1 cellular context compared by ENCODE assay signal in genomic region chr14:30541318-30541717, GRCh38.
TF ChIP-seq lines count a peak whose summit lies in the region.

No MANE protein-coding gene starts in this region.

TF ChIP-seq in HepG2, 621 proteins besides CTCF, POLR2A, EP300 and RAD21 (continued from another document):
- TF ChIP-seq, protein P1, sequence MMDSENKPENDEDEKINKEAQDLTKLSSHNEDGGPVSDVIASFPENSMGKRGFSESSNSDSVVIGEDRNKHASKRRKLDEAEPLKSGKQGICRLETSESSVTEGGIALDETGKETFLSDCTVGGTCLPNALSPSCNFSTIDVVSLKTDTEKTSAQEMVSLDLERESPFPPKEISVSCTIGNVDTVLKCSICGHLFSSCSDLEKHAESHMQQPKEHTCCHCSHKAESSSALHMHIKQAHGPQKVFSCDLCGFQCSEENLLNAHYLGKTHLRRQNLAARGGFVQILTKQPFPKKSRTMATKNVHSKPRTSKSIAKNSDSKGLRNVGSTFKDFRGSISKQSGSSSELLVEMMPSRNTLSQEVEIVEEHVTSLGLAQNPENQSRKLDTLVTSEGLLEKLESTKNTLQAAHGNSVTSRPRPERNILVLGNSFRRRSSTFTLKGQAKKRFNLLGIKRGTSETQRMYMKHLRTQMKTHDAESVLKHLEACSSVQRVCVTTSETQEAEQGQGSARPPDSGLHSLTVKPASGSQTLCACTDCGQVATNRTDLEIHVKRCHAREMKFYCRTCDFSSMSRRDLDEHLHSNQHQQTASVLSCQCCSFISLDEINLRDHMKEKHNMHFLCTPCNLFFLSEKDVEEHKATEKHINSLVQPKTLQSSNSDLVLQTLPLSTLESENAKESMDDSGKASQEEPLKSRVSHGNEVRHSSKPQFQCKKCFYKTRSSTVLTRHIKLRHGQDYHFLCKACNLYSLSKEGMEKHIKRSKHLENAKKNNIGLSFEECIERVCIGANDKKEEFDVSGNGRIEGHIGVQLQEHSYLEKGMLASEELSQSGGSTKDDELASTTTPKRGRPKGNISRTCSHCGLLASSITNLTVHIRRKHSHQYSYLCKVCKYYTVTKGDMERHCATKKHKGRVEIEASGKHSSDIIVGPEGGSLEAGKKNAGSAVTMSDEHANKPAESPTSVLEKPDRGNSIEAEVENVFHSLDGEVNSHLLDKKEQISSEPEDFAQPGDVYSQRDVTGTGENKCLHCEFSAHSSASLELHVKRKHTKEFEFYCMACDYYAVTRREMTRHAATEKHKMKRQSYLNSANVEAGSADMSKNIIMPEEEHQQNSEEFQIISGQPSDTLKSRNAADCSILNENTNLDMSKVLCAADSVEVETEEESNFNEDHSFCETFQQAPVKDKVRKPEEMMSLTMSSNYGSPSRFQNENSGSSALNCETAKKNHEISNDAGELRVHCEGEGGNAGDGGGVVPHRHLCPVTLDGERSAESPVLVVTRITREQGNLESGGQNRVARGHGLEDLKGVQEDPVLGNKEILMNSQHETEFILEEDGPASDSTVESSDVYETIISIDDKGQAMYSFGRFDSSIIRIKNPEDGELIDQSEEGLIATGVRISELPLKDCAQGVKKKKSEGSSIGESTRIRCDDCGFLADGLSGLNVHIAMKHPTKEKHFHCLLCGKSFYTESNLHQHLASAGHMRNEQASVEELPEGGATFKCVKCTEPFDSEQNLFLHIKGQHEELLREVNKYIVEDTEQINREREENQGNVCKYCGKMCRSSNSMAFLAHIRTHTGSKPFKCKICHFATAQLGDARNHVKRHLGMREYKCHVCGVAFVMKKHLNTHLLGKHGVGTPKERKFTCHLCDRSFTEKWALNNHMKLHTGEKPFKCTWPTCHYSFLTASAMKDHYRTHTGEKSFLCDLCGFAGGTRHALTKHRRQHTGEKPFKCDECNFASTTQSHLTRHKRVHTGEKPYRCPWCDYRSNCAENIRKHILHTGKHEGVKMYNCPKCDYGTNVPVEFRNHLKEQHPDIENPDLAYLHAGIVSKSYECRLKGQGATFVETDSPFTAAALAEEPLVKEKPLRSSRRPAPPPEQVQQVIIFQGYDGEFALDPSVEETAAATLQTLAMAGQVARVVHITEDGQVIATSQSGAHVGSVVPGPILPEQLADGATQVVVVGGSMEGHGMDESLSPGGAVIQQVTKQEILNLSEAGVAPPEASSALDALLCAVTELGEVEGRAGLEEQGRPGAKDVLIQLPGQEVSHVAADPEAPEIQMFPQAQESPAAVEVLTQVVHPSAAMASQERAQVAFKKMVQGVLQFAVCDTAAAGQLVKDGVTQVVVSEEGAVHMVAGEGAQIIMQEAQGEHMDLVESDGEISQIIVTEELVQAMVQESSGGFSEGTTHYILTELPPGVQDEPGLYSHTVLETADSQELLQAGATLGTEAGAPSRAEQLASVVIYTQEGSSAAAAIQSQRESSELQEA (CRISPR knock-in tag; IDR thresholded peaks at IDR 0.05; ENCODE audit: not compliant biosample characterization), result no peak
- TF ChIP-seq REL (CRISPR knock-in tag; conservative IDR thresholded peaks at IDR 0.05), result no peak
- TF ChIP-seq, protein P2, sequence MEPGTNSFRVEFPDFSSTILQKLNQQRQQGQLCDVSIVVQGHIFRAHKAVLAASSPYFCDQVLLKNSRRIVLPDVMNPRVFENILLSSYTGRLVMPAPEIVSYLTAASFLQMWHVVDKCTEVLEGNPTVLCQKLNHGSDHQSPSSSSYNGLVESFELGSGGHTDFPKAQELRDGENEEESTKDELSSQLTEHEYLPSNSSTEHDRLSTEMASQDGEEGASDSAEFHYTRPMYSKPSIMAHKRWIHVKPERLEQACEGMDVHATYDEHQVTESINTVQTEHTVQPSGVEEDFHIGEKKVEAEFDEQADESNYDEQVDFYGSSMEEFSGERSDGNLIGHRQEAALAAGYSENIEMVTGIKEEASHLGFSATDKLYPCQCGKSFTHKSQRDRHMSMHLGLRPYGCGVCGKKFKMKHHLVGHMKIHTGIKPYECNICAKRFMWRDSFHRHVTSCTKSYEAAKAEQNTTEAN (CRISPR knock-in tag; conservative IDR thresholded peaks at IDR 0.05), result no peak
- TF ChIP-seq, protein P3, sequence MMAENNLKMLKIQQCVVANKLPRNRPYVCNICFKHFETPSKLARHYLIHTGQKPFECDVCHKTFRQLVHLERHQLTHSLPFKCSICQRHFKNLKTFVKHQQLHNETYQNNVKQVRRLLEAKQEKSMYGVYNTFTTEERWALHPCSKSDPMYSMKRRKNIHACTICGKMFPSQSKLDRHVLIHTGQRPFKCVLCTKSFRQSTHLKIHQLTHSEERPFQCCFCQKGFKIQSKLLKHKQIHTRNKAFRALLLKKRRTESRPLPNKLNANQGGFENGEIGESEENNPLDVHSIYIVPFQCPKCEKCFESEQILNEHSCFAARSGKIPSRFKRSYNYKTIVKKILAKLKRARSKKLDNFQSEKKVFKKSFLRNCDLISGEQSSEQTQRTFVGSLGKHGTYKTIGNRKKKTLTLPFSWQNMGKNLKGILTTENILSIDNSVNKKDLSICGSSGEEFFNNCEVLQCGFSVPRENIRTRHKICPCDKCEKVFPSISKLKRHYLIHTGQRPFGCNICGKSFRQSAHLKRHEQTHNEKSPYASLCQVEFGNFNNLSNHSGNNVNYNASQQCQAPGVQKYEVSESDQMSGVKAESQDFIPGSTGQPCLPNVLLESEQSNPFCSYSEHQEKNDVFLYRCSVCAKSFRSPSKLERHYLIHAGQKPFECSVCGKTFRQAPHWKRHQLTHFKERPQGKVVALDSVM (CRISPR knock-in tag; IDR thresholded peaks at IDR 0.05), result no peak
- no peak for TF ChIP-seq TCF12 (IDR thresholded peaks at IDR 0.05)
- TF ChIP-seq TCF12 (CRISPR knock-in tag; IDR thresholded peaks at IDR 0.05), result no peak
- TF ChIP-seq, protein P4, sequence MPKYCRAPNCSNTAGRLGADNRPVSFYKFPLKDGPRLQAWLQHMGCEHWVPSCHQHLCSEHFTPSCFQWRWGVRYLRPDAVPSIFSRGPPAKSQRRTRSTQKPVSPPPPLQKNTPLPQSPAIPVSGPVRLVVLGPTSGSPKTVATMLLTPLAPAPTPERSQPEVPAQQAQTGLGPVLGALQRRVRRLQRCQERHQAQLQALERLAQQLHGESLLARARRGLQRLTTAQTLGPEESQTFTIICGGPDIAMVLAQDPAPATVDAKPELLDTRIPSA (CRISPR knock-in tag; IDR thresholded peaks at IDR 0.05; ENCODE audit: borderline replicate concordance), result no peak
- TF ChIP-seq, protein P5, sequence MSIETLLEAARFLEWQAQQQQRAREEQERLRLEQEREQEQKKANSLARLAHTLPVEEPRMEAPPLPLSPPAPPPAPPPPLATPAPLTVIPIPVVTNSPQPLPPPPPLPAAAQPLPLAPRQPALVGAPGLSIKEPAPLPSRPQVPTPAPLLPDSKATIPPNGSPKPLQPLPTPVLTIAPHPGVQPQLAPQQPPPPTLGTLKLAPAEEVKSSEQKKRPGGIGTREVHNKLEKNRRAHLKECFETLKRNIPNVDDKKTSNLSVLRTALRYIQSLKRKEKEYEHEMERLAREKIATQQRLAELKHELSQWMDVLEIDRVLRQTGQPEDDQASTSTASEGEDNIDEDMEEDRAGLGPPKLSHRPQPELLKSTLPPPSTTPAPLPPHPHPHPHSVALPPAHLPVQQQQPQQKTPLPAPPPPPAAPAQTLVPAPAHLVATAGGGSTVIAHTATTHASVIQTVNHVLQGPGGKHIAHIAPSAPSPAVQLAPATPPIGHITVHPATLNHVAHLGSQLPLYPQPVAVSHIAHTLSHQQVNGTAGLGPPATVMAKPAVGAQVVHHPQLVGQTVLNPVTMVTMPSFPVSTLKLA (IDR thresholded peaks at IDR 0.05), result peak; percentile 43; the same call in 1 of the 2 replicates
TF ChIP-seq in HepG2: peak in this region for 2.
